ENCODE assay signal across 14 cellular contexts in genomic region chr20:3821996-3822395, GRCh38. TPM values are rescaled to one million over a fixed set of nuclear protein-coding genes. Genes with fewer than 3 reads are reported as not detected.
DNase-seq lines count a peak whose midpoint lies in the region; ATAC-seq, FAIRE-seq and TF ChIP-seq lines count a peak whose summit lies in the region.
"Had no signal": no experiment of that assay in that cellular context is flagged by ENCODE, and none has a peak within 500 bp of the region (broad histone marks: within the 10 kb centered on the region; RNA-seq: fewer than 3 reads in every experiment).

No MANE protein-coding gene starts in this region.

- no peak for ATAC-seq in activated T-cell treated with anti-CD3 and anti-CD28 coated beads, Interleukin-2, amount 50 U/mL, for 72 hours (replicated peaks in 1 of 2)
- no peak for ATAC-seq in gastroesophageal sphincter

- H3K27me3 ChIP-seq in endodermal cell (ENCODE audit: control insufficient read depth, insufficient read depth, low read length, poor library complexity, severe bottlenecking) (no peaks in the 10 kb centered on the region), spleen (replicated peaks in 1 of 7) (no peaks in the 10 kb centered on the region), gastroesophageal sphincter (no peaks in the 10 kb centered on the region)
- H3K27me3 ChIP-seq: uterus had no signal

- no peak for TF ChIP-seq CTCF in RWPE1 (conservative IDR thresholded peaks at IDR 0.05; ENCODE audit: low read depth)
- TF ChIP-seq CTCF in endodermal cell (conservative IDR thresholded peaks at IDR 0.05), result no peak
- TF ChIP-seq CTCF in spleen (IDR thresholded peaks at IDR 0.05 in 8 of 11, conservative IDR thresholded peaks at IDR 0.05 in 3 of 11), result no peak
- no peak for TF ChIP-seq CTCF in gastroesophageal sphincter (IDR thresholded peaks at IDR 0.05)
- TF ChIP-seq CTCF in D721Med (IDR thresholded peaks at IDR 0.05; ENCODE audit: insufficient read depth, missing control alignments), result no peak

- H3K4me1 ChIP-seq in endodermal cell (ENCODE audit: control insufficient read depth, insufficient read depth, low read length) (peaks cover 4% of the 10 kb centered on the region), spleen (peaks cover 18 to 69% (median 38%) of the 10 kb centered on the region in 6 donors), gastroesophageal sphincter (peaks cover 0 to 35% (median 14%) of the 10 kb centered on the region in 3 donors)
- H3K4me1 ChIP-seq: prostate gland had no signal

- no peak for DNase-seq in activated T-cell treated with anti-CD3 and anti-CD28 coated beads, Interleukin-2, amount 50 U/mL, for 72 hours
- no peak for DNase-seq in activated T-cell treated with anti-CD3 and anti-CD28 coated beads, Interleukin-2, amount 50 U/mL, for 48 hours
- DNase-seq in RWPE1 (ENCODE audit: low spot score) (no peak), endodermal cell (no peak), spleen (peak; percentile 82), NCI-H1417 (lab: John Stamatoyannopoulos, UW) (no peak), D721Med (ENCODE audit: insufficient read length, low spot score) (no peak)
- DNase-seq: NCI-H1436, NCI-H446, T-helper 9 cell, uterus had no signal

- TF ChIP-seq POLR2A in spleen (IDR thresholded peaks at IDR 0.05) (no peak), gastroesophageal sphincter (IDR thresholded peaks at IDR 0.05) (no peak)

- no peak for TF ChIP-seq EP300 in gastroesophageal sphincter (IDR thresholded peaks at IDR 0.05)

- peaks cover 36% of the 10 kb centered on the region for H3K4me1 Mint-ChIP-seq in activated T-cell treated with anti-CD3 and anti-CD28 coated beads, Interleukin-2, amount 50 U/mL, for 72 hours (ENCODE audit: low read depth)
- peaks cover 5% of the 10 kb centered on the region for H3K4me1 Mint-ChIP-seq in endodermal cell

- H3K27ac ChIP-seq in RWPE1 (peak overlapping the region; percentile 96), endodermal cell (ENCODE audit: low read depth, low read length) (no peak overlapping the region), spleen (peak overlapping the region in 2 of 8 donors; percentile 96 to 98), gastroesophageal sphincter (peak overlapping the region in 2 of 4 donors; percentile 97)

- H3K9ac ChIP-seq in endodermal cell (ENCODE audit: extremely low read depth, low read length, poor library complexity, severe bottlenecking), result no peak overlapping the region

- CTCF ChIA-PET in RWPE1 (lab: Yijun Ruan, JAX), result interaction anchor here (0.5 to 3.1 kb wide), 4 partner anchors 14 to 76 kb away, joined by 3 to 32 read pairs (median 3); partner anchors contain the start of gene CENPB

- 84 to 92% methylated on average over 13 to 14 of the region's 14 CpGs for WGBS in endodermal cell (ENCODE audit: insufficient coverage in 1 of 2, insufficient read length in 1 of 2), 2 experiments
- 93 to 96% (median 94%) methylated on average over 14 of the region's 14 CpGs for WGBS in spleen, 5 donors
- WGBS in gastroesophageal sphincter (ENCODE audit: low coverage in 1 of 2), 2 donors, result 88 to 90% methylated on average over 6 to 8 of the region's 14 CpGs

- H3K4me3 ChIP-seq in endodermal cell (ENCODE audit: low read length) (no peak overlapping the region), spleen (no peak overlapping the region), gastroesophageal sphincter (no peak overlapping the region)
- H3K4me3 ChIP-seq: prostate gland, uterus had no signal

- H3K9me3 ChIP-seq in endodermal cell (ENCODE audit: control insufficient read depth, low read length) (no peaks in the 10 kb centered on the region), spleen (no peaks in the 10 kb centered on the region), gastroesophageal sphincter (no peaks in the 10 kb centered on the region)
- H3K9me3 ChIP-seq: prostate gland, uterus had no signal

- no peak for FAIRE-seq in D721Med (lab: Jason Lieb, UNC)

- no peaks in the 10 kb centered on the region for H3K27me3 Mint-ChIP-seq in activated T-cell treated with anti-CD3 and anti-CD28 coated beads, Interleukin-2, amount 50 U/mL, for 72 hours (ENCODE audit: low read depth)
- H3K27me3 Mint-ChIP-seq in endodermal cell (ENCODE audit: insufficient read depth), result no peaks in the 10 kb centered on the region

- peak overlapping the region; percentile 82 to 93 for H3K4me3 Mint-ChIP-seq in activated T-cell treated with anti-CD3 and anti-CD28 coated beads, Interleukin-2, amount 50 U/mL, for 72 hours
- peak overlapping the region; percentile 78 for H3K4me3 Mint-ChIP-seq in endodermal cell

- H3K27ac Mint-ChIP-seq in activated T-cell treated with anti-CD3 and anti-CD28 coated beads, Interleukin-2, amount 50 U/mL, for 72 hours, result peak overlapping the region; percentile 97
- peak overlapping the region; percentile 94 for H3K27ac Mint-ChIP-seq in endodermal cell

- H3K36me3 ChIP-seq in endodermal cell (ENCODE audit: control insufficient read depth, insufficient read depth, low read length) (peaks cover 16% of the 10 kb centered on the region), spleen (peaks cover 0 to 52% (median 37%) of the 10 kb centered on the region in 6 donors), gastroesophageal sphincter (peaks cover 0 to 51% of the 10 kb centered on the region in 2 donors)
- H3K36me3 ChIP-seq: uterus had no signal

- H3K36me3 Mint-ChIP-seq in activated T-cell treated with anti-CD3 and anti-CD28 coated beads, Interleukin-2, amount 50 U/mL, for 72 hours (ENCODE audit: insufficient read depth in 2 of 2), result no peaks in the 10 kb centered on the region
- peaks cover 12% of the 10 kb centered on the region for H3K36me3 Mint-ChIP-seq in endodermal cell (ENCODE audit: low read depth)

- no peaks in the 10 kb centered on the region for H3K9me3 Mint-ChIP-seq in activated T-cell treated with anti-CD3 and anti-CD28 coated beads, Interleukin-2, amount 50 U/mL, for 72 hours
- H3K9me3 Mint-ChIP-seq in endodermal cell, result no peaks in the 10 kb centered on the region

- intact Hi-C loops in spleen (cut with DNase I; ENCODE audit: low total_unique reads), result no loop called here

- POLR2A ChIA-PET in RWPE1 (lab: Yijun Ruan, JAX; ENCODE audit: low non-redundant PET), result no interaction called here

RNA-seq across cellular contexts. Expression of gene AP5S1, which starts 1.6 kb away (rescaled TPM):
- 10 to 100 TPM; 10.3 to 13.7 TPM for total RNA-seq in activated T-cell treated with anti-CD3 and anti-CD28 coated beads, Interleukin-2, amount 50 U/mL, for 72 hours
- total RNA-seq in endodermal cell, result 1 to 10 TPM; 5.1 to 6.1 TPM
- 4.1 TPM for polyA plus RNA-seq in endodermal cell (2013, experiment 1 of 2)
- polyA plus RNA-seq in endodermal cell (2013, experiment 2 of 2), result 3.8 TPM
- total RNA-seq in spleen, result 10 to 100 TPM; 11.1 to 19.0 (median 17.1) TPM
- polyA plus RNA-seq in spleen, result 1 to 10 TPM; 5.3 to 9.6 (median 5.6) TPM
- 10 to 100 TPM; 10.4 to 12.1 (median 11.0) TPM for total RNA-seq in gastroesophageal sphincter

RNA-seq across cellular contexts. Expression of gene MAVS, which starts 24.6 kb away (rescaled TPM):
- total RNA-seq in activated T-cell treated with anti-CD3 and anti-CD28 coated beads, Interleukin-2, amount 50 U/mL, for 72 hours, result 10 to 100 TPM; 27.9 to 29.8 TPM
- total RNA-seq in endodermal cell (10 to 100 TPM; 43.1 to 43.2 TPM), spleen (10 to 100 TPM; 27.2 to 45.0 (median 41.0) TPM), gastroesophageal sphincter (10 to 100 TPM; 28.5 to 50.0 (median 40.1) TPM)
- 17.0 TPM for polyA plus RNA-seq in endodermal cell (2013, experiment 1 of 2)
- polyA plus RNA-seq in endodermal cell (2013, experiment 2 of 2), result 16.9 TPM
- polyA plus RNA-seq in spleen, result 10 to 100 TPM in 1 of 3 donors, 1 to 10 TPM in 2; 4.1 to 18.5 (median 5.2) TPM

RNA-seq across cellular contexts. Expression of gene CDC25B, which starts 25.9 kb away (rescaled TPM):
- total RNA-seq in activated T-cell treated with anti-CD3 and anti-CD28 coated beads, Interleukin-2, amount 50 U/mL, for 72 hours, result 100 to 1,000 TPM; 121 to 128 TPM
- total RNA-seq in endodermal cell (10 to 100 TPM; 25.7 to 33.6 TPM), spleen (10 to 100 TPM; 48.3 to 67.7 (median 55.1) TPM), gastroesophageal sphincter (10 to 100 TPM; 14.5 to 39.7 (median 38.4) TPM)
- polyA plus RNA-seq in endodermal cell (2013, experiment 1 of 2), result 52.9 TPM
- polyA plus RNA-seq in endodermal cell (2013, experiment 2 of 2), result 52.3 TPM
- 10 to 100 TPM; 22.8 to 45.8 (median 42.9) TPM for polyA plus RNA-seq in spleen

RNA-seq across cellular contexts. Expression of gene CENPB, which starts 35.5 kb away (rescaled TPM):
- total RNA-seq in activated T-cell treated with anti-CD3 and anti-CD28 coated beads, Interleukin-2, amount 50 U/mL, for 72 hours, result 10 to 100 TPM; 30.4 to 31.5 TPM
- total RNA-seq in endodermal cell (10 to 100 TPM; 43.0 to 50.7 TPM), spleen (10 to 100 TPM; 41.8 to 84.7 (median 57.9) TPM), gastroesophageal sphincter (100 to 1,000 TPM; 134 to 200 (median 139) TPM)
- 43.7 TPM for polyA plus RNA-seq in endodermal cell (2013, experiment 1 of 2)
- 43.5 TPM for polyA plus RNA-seq in endodermal cell (2013, experiment 2 of 2)
- 10 to 100 TPM; 24.8 to 56.9 (median 29.3) TPM for polyA plus RNA-seq in spleen

RNA-seq across cellular contexts. Expression of gene SPEF1, which starts 40.7 kb away (rescaled TPM):
- total RNA-seq in activated T-cell treated with anti-CD3 and anti-CD28 coated beads, Interleukin-2, amount 50 U/mL, for 72 hours, result under 1 TPM; 0.48 to 0.49 TPM
- total RNA-seq in endodermal cell (under 1 TPM; 0.35 to 0.44 TPM), spleen (not detected), gastroesophageal sphincter (not detected)
- 0.57 TPM for polyA plus RNA-seq in endodermal cell (2013, experiment 1 of 2)
- 0.66 TPM for polyA plus RNA-seq in endodermal cell (2013, experiment 2 of 2)
- polyA plus RNA-seq in spleen, result under 1 TPM in 2 of 3 donors, not detected in 1; 0.06 to 0.11 TPM
- total RNA-seq: mesenteric fat pad had no signal
